In the genomic region with DNA sequence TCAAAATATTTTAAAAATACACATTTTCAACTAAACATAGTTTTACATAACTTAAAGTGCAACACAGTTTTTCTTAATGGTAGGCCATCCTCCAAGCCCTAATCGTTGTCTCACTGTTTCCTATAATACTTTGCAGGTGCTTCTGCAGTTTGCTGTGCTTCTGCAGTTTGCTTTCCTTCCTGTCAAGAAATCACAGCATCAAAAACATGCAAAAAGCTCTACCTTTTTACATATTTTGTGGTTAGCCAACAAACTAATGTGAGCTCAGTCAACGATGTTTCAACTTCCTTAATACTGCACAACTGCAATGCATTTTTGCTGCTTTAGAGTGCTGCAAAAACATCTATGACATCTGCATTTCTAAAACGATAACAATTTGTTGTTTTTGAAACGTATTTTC, we compare ENCODE assay signal across 8 cellular contexts. TPM values are rescaled to one million over a fixed set of nuclear protein-coding genes. Genes with fewer than 3 reads are reported as not detected.
DNase-seq lines count a peak whose midpoint lies in the region; ATAC-seq, FAIRE-seq and TF ChIP-seq lines count a peak whose summit lies in the region.

No MANE protein-coding gene starts in this region.

- intact Hi-C loops in activated T-helper 1 cell treated with anti-CD3 and anti-CD28 coated beads, Interleukin-12 subunit alpha, Interleukin-12 subunit beta, Interleukin-2, Interleukin-4 antibody, amounts not matched to agents 30 ng/mL and 10 ng/mL and 1 ng/mL, durations not matched to agents 14 hours and 24 hours and 36 hours (cut with micrococcal nuclease) = loop anchor here (2.0 kb wide), 1 partner anchor 25 kb away; a partner anchor contains a TSS
- intact Hi-C loops in left cardiac atrium (cut with DNase I) (no loop called here), HepG2 (cut with micrococcal nuclease; ENCODE audit: unreplicated experiment) (no loop called here)

- no peaks in the 10 kb centered on the region for H4K20me1 ChIP-seq in HepG2 (ENCODE audit: insufficient read depth, low read length)

- H3K27me3 ChIP-seq in H7 (ENCODE audit: control insufficient read depth, insufficient read depth, low read length) (no peaks in the 10 kb centered on the region), HepG2 (ENCODE audit: control insufficient read depth in 1 of 2, insufficient read depth in 2 of 2, low read length in 2 of 2) (no peaks in the 10 kb centered on the region)

- TF ChIP-seq CTCF in HepG2 (CRISPR knock-in tag; IDR thresholded peaks at IDR 0.05) = no peak

- peaks cover 8% of the 10 kb centered on the region for H3K9me3 Mint-ChIP-seq in activated T-helper 1 cell treated with anti-CD3 and anti-CD28 coated beads, Interleukin-12 subunit alpha, Interleukin-12 subunit beta, Interleukin-2, Interleukin-4 antibody, amounts not matched to agents 30 ng/mL and 10 ng/mL and 1 ng/mL, durations not matched to agents 14 hours and 24 hours and 36 hours

- no peaks in the 10 kb centered on the region for H3K27me3 Mint-ChIP-seq in activated T-helper 1 cell treated with anti-CD3 and anti-CD28 coated beads, Interleukin-12 subunit alpha, Interleukin-12 subunit beta, Interleukin-2, Interleukin-4 antibody, amounts not matched to agents 30 ng/mL and 10 ng/mL and 1 ng/mL, durations not matched to agents 14 hours and 24 hours and 36 hours (ENCODE audit: insufficient read depth)

- H3K4me3 ChIP-seq in H7 (ENCODE audit: insufficient read depth, low read depth, low read length) (no peak overlapping the region), HepG2 (replicated peaks in 1 of 3; ENCODE audit: insufficient read depth in 1 of 3, low read depth in 2 of 3, low read length in 3 of 3) (no peak overlapping the region)

- peaks cover 67% of the 10 kb centered on the region for H3K4me1 Mint-ChIP-seq in activated T-helper 1 cell treated with anti-CD3 and anti-CD28 coated beads, Interleukin-12 subunit alpha, Interleukin-12 subunit beta, Interleukin-2, Interleukin-4 antibody, amounts not matched to agents 30 ng/mL and 10 ng/mL and 1 ng/mL, durations not matched to agents 14 hours and 24 hours and 36 hours (ENCODE audit: low read depth)

- CTCF ChIA-PET in HepG2 (lab: Yijun Ruan, JAX; ENCODE audit: low intra/inter-chr PET ratio, low total read pairs) = no interaction called here

- H3K27ac ChIP-seq in HepG2 (ENCODE audit: extremely low read length, insufficient read depth, low read length) = no peak overlapping the region

- no peak overlapping the region for H3K27ac Mint-ChIP-seq in activated T-helper 1 cell treated with anti-CD3 and anti-CD28 coated beads, Interleukin-12 subunit alpha, Interleukin-12 subunit beta, Interleukin-2, Interleukin-4 antibody, amounts not matched to agents 30 ng/mL and 10 ng/mL and 1 ng/mL, durations not matched to agents 14 hours and 24 hours and 36 hours

- H3K9me3 ChIP-seq in HepG2 (ENCODE audit: low read length) = peaks cover 34% of the 10 kb centered on the region

- peaks cover 30% of the 10 kb centered on the region for H3K36me3 Mint-ChIP-seq in activated T-helper 1 cell treated with anti-CD3 and anti-CD28 coated beads, Interleukin-12 subunit alpha, Interleukin-12 subunit beta, Interleukin-2, Interleukin-4 antibody, amounts not matched to agents 30 ng/mL and 10 ng/mL and 1 ng/mL, durations not matched to agents 14 hours and 24 hours and 36 hours (ENCODE audit: low read depth)

- H3K4me3 Mint-ChIP-seq in activated T-helper 1 cell treated with anti-CD3 and anti-CD28 coated beads, Interleukin-12 subunit alpha, Interleukin-12 subunit beta, Interleukin-2, Interleukin-4 antibody, amounts not matched to agents 30 ng/mL and 10 ng/mL and 1 ng/mL, durations not matched to agents 14 hours and 24 hours and 36 hours = peak overlapping the region; percentile 12

- in situ Hi-C loops in HepG2 (cut with HindIII; ENCODE audit: extremely low pct_ligation_motif_present, low pct_unique_long_range_greater_than_20kb) = no loop called here

- no peak overlapping the region for H2AFZ ChIP-seq in HepG2 (ENCODE audit: low read length)

- no peak for TF ChIP-seq EP300 in HepG2 (IDR thresholded peaks at IDR 0.05; ENCODE audit: low read depth in 2 of 2, low read length in 2 of 2)
- TF ChIP-seq EP300 in HepG2 (CRISPR knock-in tag; IDR thresholded peaks at IDR 0.05; ENCODE audit: borderline replicate concordance) = no peak

- FAIRE-seq in HepG2 (lab: Jason Lieb, UNC) = no peak

- ATAC-seq in GM18519 (IDR thresholded peaks at IDR 0.05; ENCODE audit: low FRiP score, unreplicated experiment) = peak; percentile 79
- ATAC-seq in GM21360 (IDR thresholded peaks at IDR 0.05; ENCODE audit: unreplicated experiment) = peak; percentile 87
- ATAC-seq in HG03103 (IDR thresholded peaks at IDR 0.05; ENCODE audit: low read depth, unreplicated experiment) = peak; percentile 84
- no peak for ATAC-seq in left cardiac atrium
- no peak for ATAC-seq in HepG2

- H3K4me2 ChIP-seq in HepG2 (ENCODE audit: low read depth, low read length) = no peak overlapping the region

- no peaks in the 10 kb centered on the region for H3K79me2 ChIP-seq in HepG2 (ENCODE audit: insufficient read depth, low read length)

- H3K36me3 ChIP-seq in H7 (replicated peaks; ENCODE audit: control insufficient read depth, insufficient read depth, low read length) = no peaks in the 10 kb centered on the region
- no peaks in the 10 kb centered on the region for H3K36me3 ChIP-seq in HepG2 (replicated peaks in 1 of 2; ENCODE audit: control insufficient read depth in 1 of 2, insufficient read depth in 2 of 2, low read length in 2 of 2)

- 1% methylated on average over 4 of the region's 4 CpGs for WGBS in HepG2 (ENCODE audit: low lambda C conversion rate)

- H3K4me1 ChIP-seq in HepG2 (ENCODE audit: insufficient read depth, low read length) = no peaks in the 10 kb centered on the region

- TF ChIP-seq RAD21 in HepG2 (CRISPR knock-in tag; IDR thresholded peaks at IDR 0.05) = no peak

- POLR2A ChIA-PET in HepG2 (lab: Yijun Ruan, JAX) = no interaction called here

- TF ChIP-seq POLR2A in HepG2 (IDR thresholded peaks at IDR 0.05; ENCODE audit: insufficient read depth in 1 of 2, low read depth in 2 of 2, low read length in 2 of 2) = no peak

- no peak overlapping the region for H3K9ac ChIP-seq in HepG2 (ENCODE audit: insufficient read depth, low read depth, low read length)

- no TSS peak for BruUV-seq in HepG2 (replicated peaks; lab: Mats Ljungman, UMichigan)

- peak; percentile 28 for DNase-seq in activated T-helper 1 cell treated with anti-CD3 and anti-CD28 coated beads, Interleukin-12 subunit alpha, Interleukin-12 subunit beta, Interleukin-2, Interleukin-4 antibody, amounts not matched to agents 30 ng/mL and 10 ng/mL and 1 ng/mL, durations not matched to agents 14 hours and 24 hours and 36 hours (ENCODE audit: low spot score)
- DNase-seq in NCI-H345 treated with DMSO at 0.1 percent for 48 hours (lab: John Stamatoyannopoulos, UW; ENCODE audit: unreplicated experiment) (no peak), H7 (no peak), left cardiac atrium (no peak), HepG2 (ENCODE audit: low spot score) (no peak)

TF ChIP-seq in HepG2, 621 proteins besides CTCF, POLR2A, EP300 and RAD21:
- TF ChIP-seq NFIC (IDR thresholded peaks at IDR 0.05; ENCODE audit: low read length) = no peak
- no peak for TF ChIP-seq ZBTB1 (CRISPR knock-in tag; IDR thresholded peaks at IDR 0.05; ENCODE audit: borderline replicate concordance)
- no peak for TF ChIP-seq ATAD3A (CRISPR knock-in tag; IDR thresholded peaks at IDR 0.05)
- no peak for TF ChIP-seq CBX1 (IDR thresholded peaks at IDR 0.05; ENCODE audit: low read depth)
- no peak for TF ChIP-seq ZFP37 (CRISPR knock-in tag; IDR thresholded peaks at IDR 0.05; ENCODE audit: borderline replicate concordance)
- TF ChIP-seq ZNF256 (CRISPR knock-in tag; conservative IDR thresholded peaks at IDR 0.05) = no peak
- TF ChIP-seq POLR2G (IDR thresholded peaks at IDR 0.05; ENCODE audit: low read depth, low read length) = no peak

RNA-seq across cellular contexts. Expression of a gene that starts 25.2 kb away (rescaled TPM):
- total RNA-seq in activated T-helper 1 cell treated with anti-CD3 and anti-CD28 coated beads, Interleukin-12 subunit alpha, Interleukin-12 subunit beta, Interleukin-2, Interleukin-4 antibody, amounts not matched to agents 30 ng/mL and 10 ng/mL and 1 ng/mL, durations not matched to agents 14 hours and 24 hours and 36 hours = 80.6 and 81.8 TPM in 2 replicates
- total RNA-seq in H7 (2014; rRNA removed; shearing (Covaris generic)) = 18.5 and 23.9 TPM in 2 replicates
- total RNA-seq in left cardiac atrium = 10 to 100 TPM; 14.6 to 35.8 TPM
- total RNA-seq in HepG2 (2016; rRNA removed; fragmentation: Illumina TruSeq; extraction: Trizol) = not detected in 2 replicates
- not detected in 2 replicates for total RNA-seq in HepG2 (2016; cell fraction: cytosol; rRNA removed; fragmentation: Illumina TruSeq; extraction: Trizol; ENCODE audit: low read depth)
- not detected in 2 replicates for total RNA-seq in HepG2 (2016; cell fraction: insoluble cytoplasmic fraction; rRNA removed; fragmentation: Illumina TruSeq; extraction: Trizol)
- not detected in 2 replicates for total RNA-seq in HepG2 (2016; cell fraction: membrane; rRNA removed; fragmentation: Illumina TruSeq; extraction: Trizol)
- total RNA-seq in HepG2 (2016; cell fraction: nucleus; rRNA removed; fragmentation: Illumina TruSeq; extraction: Trizol) = not detected in 2 replicates
- polyA plus RNA-seq in HepG2 (2011; rRNA removed) = 0.01 TPM in 2 replicates
- polyA plus RNA-seq in HepG2 (2011; cell fraction: cytosol; rRNA removed) = 0.01 TPM in 1 of 2 replicates, not detected in the other
- not detected in 2 replicates for polyA plus RNA-seq in HepG2 (2011; cell fraction: nucleus; rRNA removed)
- polyA plus RNA-seq in HepG2 (2012) = 0.04 TPM in 1 of 2 replicates, not detected in the other
- not detected in 2 replicates for polyA plus RNA-seq in HepG2 (2016; cell fraction: cytosol; fragmentation: Illumina TruSeq; extraction: Trizol; ENCODE audit: low read depth)
- not detected in 2 replicates for polyA plus RNA-seq in HepG2 (2016; cell fraction: insoluble cytoplasmic fraction; fragmentation: Illumina TruSeq; extraction: Trizol; ENCODE audit: low read depth)
- polyA plus RNA-seq in HepG2 (2016; cell fraction: membrane; fragmentation: Illumina TruSeq; extraction: Trizol; ENCODE audit: low read depth) = not detected in 2 replicates
- not detected in 2 replicates for polyA plus RNA-seq in HepG2 (2016; cell fraction: nucleus; fragmentation: Illumina TruSeq; extraction: Trizol; ENCODE audit: insufficient read depth, low read depth)
- 0.05 TPM in 1 of 2 replicates, not detected in the other for polyA minus RNA-seq in HepG2 (2011; rRNA and poly(A)+ RNA removed; ENCODE audit: low replicate concordance)
- polyA minus RNA-seq in HepG2 (2011; cell fraction: cytosol; rRNA and poly(A)+ RNA removed) = not detected in 2 replicates
- 0.13 TPM in 1 of 2 replicates, not detected in the other for polyA minus RNA-seq in HepG2 (2011; cell fraction: nucleus; rRNA and poly(A)+ RNA removed)

Comparison
In these comparisons a context has a peak if more than half of its experiments do, and no peak if none do; other contexts are left out.
1. ATAC-seq: peak in GM18519 (single experiment), GM21360 (single experiment) and HG03103 (single experiment); none in left cardiac atrium (0 of 2) and HepG2 (single experiment).
2. RNA of a gene that starts 25.2 kb away (total RNA-seq): 80.6 to 81.8 TPM in activated T-helper 1 cell treated with anti-CD3 and anti-CD28 coated beads, Interleukin-12 subunit alpha, Interleukin-12 subunit beta, Interleukin-2, Interleukin-4 antibody, amounts not matched to agents 30 ng/mL and 10 ng/mL and 1 ng/mL, durations not matched to agents 14 hours and 24 hours and 36 hours, 14.6 to 35.8 TPM in left cardiac atrium and 18.5 to 23.9 TPM in H7; not detected in HepG2; every median in the first group is over 10 times any median in the second.